14 cellular contexts compared by ENCODE assay signal in genomic region chr5:178241259-178241658, GRCh38. TPM values are rescaled to one million over a fixed set of nuclear protein-coding genes. Genes with fewer than 3 reads are reported as not detected.
A peak's percentile ranks its signal among the peaks of the same experiment; 100 is the strongest.
DNase-seq lines count a peak whose midpoint lies in the region; ATAC-seq and TF ChIP-seq lines count a peak whose summit lies in the region.
"Had no signal": no experiment of that assay in that cellular context is flagged by ENCODE, and none has a peak within 500 bp of the region (broad histone marks: within the 10 kb centered on the region; RNA-seq: fewer than 3 reads in every experiment).

No MANE protein-coding gene starts in this region.

- peaks cover 53% of the 10 kb centered on the region for H3K4me1 ChIP-seq in lower lobe of right lung
- H3K4me1 ChIP-seq in sigmoid colon = no peaks in the 10 kb centered on the region

- intact Hi-C loops in activated T-helper 1 cell treated with anti-CD3 and anti-CD28 coated beads, Interleukin-12 subunit alpha, Interleukin-12 subunit beta, Interleukin-2, Interleukin-4 antibody, amounts not matched to agents 30 ng/mL and 10 ng/mL and 1 ng/mL, durations not matched to agents 14 hours and 24 hours and 36 hours (cut with micrococcal nuclease) = no loop called here
- intact Hi-C loops in lower lobe of right lung (cut with DNase I) = no loop called here
- intact Hi-C loops in sigmoid colon (cut with DNase I) = no loop called here

- H3K27me3 ChIP-seq in lower lobe of right lung (ENCODE audit: low read depth) (no peaks in the 10 kb centered on the region), sigmoid colon (no peaks in the 10 kb centered on the region)
- H3K27me3 ChIP-seq: adrenal gland had no signal

- H3K36me3 Mint-ChIP-seq in activated T-helper 1 cell treated with anti-CD3 and anti-CD28 coated beads, Interleukin-12 subunit alpha, Interleukin-12 subunit beta, Interleukin-2, Interleukin-4 antibody, amounts not matched to agents 30 ng/mL and 10 ng/mL and 1 ng/mL, durations not matched to agents 14 hours and 24 hours and 36 hours (ENCODE audit: low read depth) = no peaks in the 10 kb centered on the region

- TF ChIP-seq POLR2A in sigmoid colon (IDR thresholded peaks at IDR 0.05) = no peak

- no peaks in the 10 kb centered on the region for H3K9me3 Mint-ChIP-seq in activated T-helper 1 cell treated with anti-CD3 and anti-CD28 coated beads, Interleukin-12 subunit alpha, Interleukin-12 subunit beta, Interleukin-2, Interleukin-4 antibody, amounts not matched to agents 30 ng/mL and 10 ng/mL and 1 ng/mL, durations not matched to agents 14 hours and 24 hours and 36 hours

- H3K4me3 ChIP-seq in lower lobe of right lung (no peak overlapping the region), sigmoid colon (no peak overlapping the region)
- H3K4me3 ChIP-seq: adrenal gland had no signal

- TF ChIP-seq EP300 in sigmoid colon (IDR thresholded peaks at IDR 0.05) = no peak

- peak overlapping the region; percentile 71 for H3K27ac ChIP-seq in lower lobe of right lung
- H3K27ac ChIP-seq in sigmoid colon = peak overlapping the region in 2 of 4 donors; percentile 7 to 49

- peaks cover 45% of the 10 kb centered on the region for H3K4me1 Mint-ChIP-seq in activated T-helper 1 cell treated with anti-CD3 and anti-CD28 coated beads, Interleukin-12 subunit alpha, Interleukin-12 subunit beta, Interleukin-2, Interleukin-4 antibody, amounts not matched to agents 30 ng/mL and 10 ng/mL and 1 ng/mL, durations not matched to agents 14 hours and 24 hours and 36 hours (ENCODE audit: low read depth)

- peak overlapping the region; percentile 85 for H3K27ac Mint-ChIP-seq in activated T-helper 1 cell treated with anti-CD3 and anti-CD28 coated beads, Interleukin-12 subunit alpha, Interleukin-12 subunit beta, Interleukin-2, Interleukin-4 antibody, amounts not matched to agents 30 ng/mL and 10 ng/mL and 1 ng/mL, durations not matched to agents 14 hours and 24 hours and 36 hours

- H3K27me3 Mint-ChIP-seq in activated T-helper 1 cell treated with anti-CD3 and anti-CD28 coated beads, Interleukin-12 subunit alpha, Interleukin-12 subunit beta, Interleukin-2, Interleukin-4 antibody, amounts not matched to agents 30 ng/mL and 10 ng/mL and 1 ng/mL, durations not matched to agents 14 hours and 24 hours and 36 hours (ENCODE audit: insufficient read depth) = no peaks in the 10 kb centered on the region

- H3K9me3 ChIP-seq in lower lobe of right lung (no peaks in the 10 kb centered on the region), sigmoid colon (no peaks in the 10 kb centered on the region)
- H3K9me3 ChIP-seq: adrenal gland had no signal

- H3K36me3 ChIP-seq in lower lobe of right lung (no peaks in the 10 kb centered on the region), sigmoid colon (no peaks in the 10 kb centered on the region)
- H3K36me3 ChIP-seq: adrenal gland had no signal

- peak overlapping the region; percentile 74 for H3K4me3 Mint-ChIP-seq in activated T-helper 1 cell treated with anti-CD3 and anti-CD28 coated beads, Interleukin-12 subunit alpha, Interleukin-12 subunit beta, Interleukin-2, Interleukin-4 antibody, amounts not matched to agents 30 ng/mL and 10 ng/mL and 1 ng/mL, durations not matched to agents 14 hours and 24 hours and 36 hours

- TF ChIP-seq CTCF in lower lobe of right lung (IDR thresholded peaks at IDR 0.05) (no peak), sigmoid colon (IDR thresholded peaks at IDR 0.05) (no peak)

- WGBS in sigmoid colon, 2 donors = 50 to 74% methylated on average over 7 of the region's 7 CpGs

- DNase-seq in AML-193 (lab: John Stamatoyannopoulos, UW) = peak; percentile 55 to 59
- no peak for DNase-seq in activated T-helper 1 cell treated with anti-CD3 and anti-CD28 coated beads, Interleukin-12 subunit alpha, Interleukin-12 subunit beta, Interleukin-2, Interleukin-4 antibody, amounts not matched to agents 30 ng/mL and 10 ng/mL and 1 ng/mL, durations not matched to agents 14 hours and 24 hours and 36 hours (ENCODE audit: low spot score)
- DNase-seq in lower lobe of right lung = peak; percentile 68
- no peak for DNase-seq in sigmoid colon
- DNase-seq: erythroblast; kidney glomerular epithelial cell; NCI-H510A treated with DMSO at 0.1 percent for 48 hours; stimulated activated CD4-positive, alpha-beta T cell treated with anti-CD3 and anti-CD28 coated beads, Interleukin-12 subunit alpha, Interleukin-12 subunit beta, amount 100 ng/mL, for 4 hours had no signal

- ATAC-seq in GM21717 (IDR thresholded peaks at IDR 0.05; ENCODE audit: unreplicated experiment) = peak; percentile 34
- peak in 1 of 2 donors; percentile 40 for ATAC-seq in lower lobe of right lung
- no peak for ATAC-seq in GM19328 (IDR thresholded peaks at IDR 0.05; ENCODE audit: unreplicated experiment)
- ATAC-seq in GM21619 (IDR thresholded peaks at IDR 0.05; ENCODE audit: unreplicated experiment) = no peak
- ATAC-seq in GM18909 (IDR thresholded peaks at IDR 0.05; ENCODE audit: poor library complexity, unreplicated experiment) = no peak

RNA-seq across cellular contexts. Expression of gene PHYKPL, which starts 8.7 kb away (rescaled TPM):
- 84.4 and 86.7 TPM in 2 replicates for total RNA-seq in activated T-helper 1 cell treated with anti-CD3 and anti-CD28 coated beads, Interleukin-12 subunit alpha, Interleukin-12 subunit beta, Interleukin-2, Interleukin-4 antibody, amounts not matched to agents 30 ng/mL and 10 ng/mL and 1 ng/mL, durations not matched to agents 14 hours and 24 hours and 36 hours
- total RNA-seq in lower lobe of right lung = 101 TPM
- total RNA-seq in sigmoid colon = 10 to 100 TPM; 26.0 to 66.5 (median 41.6) TPM
- polyA plus RNA-seq in sigmoid colon = 100 to 1,000 TPM in 1 of 3 donors, 10 to 100 TPM in 2; 46.2 to 121 (median 47.6) TPM

RNA-seq across cellular contexts. Expression of gene HNRNPAB, which starts 36.9 kb away (rescaled TPM):
- total RNA-seq in activated T-helper 1 cell treated with anti-CD3 and anti-CD28 coated beads, Interleukin-12 subunit alpha, Interleukin-12 subunit beta, Interleukin-2, Interleukin-4 antibody, amounts not matched to agents 30 ng/mL and 10 ng/mL and 1 ng/mL, durations not matched to agents 14 hours and 24 hours and 36 hours = 459 and 472 TPM in 2 replicates
- total RNA-seq in lower lobe of right lung (102 TPM), sigmoid colon (100 to 1,000 TPM in 1 of 4 donors, 10 to 100 TPM in 3; 77.8 to 101 (median 83.0) TPM)
- 100 to 1,000 TPM; 212 to 227 (median 219) TPM for polyA plus RNA-seq in sigmoid colon

RNA-seq across cellular contexts. Expression of gene GMCL2, which starts 54.1 kb away (rescaled TPM):
- total RNA-seq in activated T-helper 1 cell treated with anti-CD3 and anti-CD28 coated beads, Interleukin-12 subunit alpha, Interleukin-12 subunit beta, Interleukin-2, Interleukin-4 antibody, amounts not matched to agents 30 ng/mL and 10 ng/mL and 1 ng/mL, durations not matched to agents 14 hours and 24 hours and 36 hours = not detected in 2 replicates
- total RNA-seq in lower lobe of right lung = not detected
- total RNA-seq in sigmoid colon = not detected
- polyA plus RNA-seq in sigmoid colon = under 1 TPM in 1 of 3 donors, not detected in 2; 0.01 TPM
- total RNA-seq: adrenal gland, subcutaneous adipose tissue had no signal
- polyA plus RNA-seq: adrenal gland had no signal

Comparison
In these comparisons a context has a peak if more than half of its experiments do, and no peak if none do; other contexts are left out.
1. DNase-seq: peak in AML-193 (2 of 2) and lower lobe of right lung (single experiment); none in activated T-helper 1 cell treated with anti-CD3 and anti-CD28 coated beads, Interleukin-12 subunit alpha, Interleukin-12 subunit beta, Interleukin-2, Interleukin-4 antibody, amounts not matched to agents 30 ng/mL and 10 ng/mL and 1 ng/mL, durations not matched to agents 14 hours and 24 hours and 36 hours (single experiment) and sigmoid colon (single experiment).